Comparison of ENCODE assay signal across 8 cellular contexts in genomic region chrX:40097492-40098263, GRCh38. TPM values are rescaled to one million over a fixed set of nuclear protein-coding genes. Genes with fewer than 3 reads are reported as not detected.
DNase-seq lines count a peak whose midpoint lies in the region; ATAC-seq and TF ChIP-seq lines count a peak whose summit lies in the region.

BCOR (minus strand) TSS chrX:40097958; CDS start chrX:40077929, 20,029 bp downstream.

- TF ChIP-seq CTCF in GM12864 (IDR thresholded peaks at IDR 0.05; ENCODE audit: low read depth, low read length, missing control alignments) (no peak), ovary (IDR thresholded peaks at IDR 0.05) (peak in 1 of 3 donors; percentile 9), upper lobe of right lung (IDR thresholded peaks at IDR 0.05) (no peak)

- intact Hi-C loops in ovary (cut with DNase I) (loop anchor here in 2 of 4 donors (5.0 kb wide), 2 partner anchors 70 to 85 kb away; no protein-coding TSS in a partner anchor), upper lobe of right lung (cut with DNase I) (no loop called here)

- H3K9me3 ChIP-seq in SJCRH30 (replicated peaks) (no peaks in the 10 kb centered on the region), ovary (no peaks in the 10 kb centered on the region), upper lobe of right lung (no peaks in the 10 kb centered on the region)

- 0 to 13% (median 5%) methylated on average over 18 to 96 of the region's 100 CpGs for WGBS in ovary, 3 donors

- H3K36me3 ChIP-seq in SJCRH30 (0 out of 2 replicates have a peak, but pooled peaks cover 3% of the 10 kb centered on the region), ovary (no peaks in the 10 kb centered on the region), upper lobe of right lung (no peaks in the 10 kb centered on the region)

- H3K27ac ChIP-seq in SJCRH30 (peak within 1 kb of the TSS; percentile 85), ovary (peak within 1 kb of the TSS; percentile 78 to 86), upper lobe of right lung (peak within 1 kb of the TSS; percentile 83)

- no peak for TF ChIP-seq EP300 in ovary (IDR thresholded peaks at IDR 0.05)

- DNase-seq in GM12864 (ENCODE audit: low read depth) = no peak
- DNase-seq in HT1080 (ENCODE audit: low read depth) = peak; percentile 39
- DNase-seq in SJCRH30 = peak; percentile 66 to 70
- DNase-seq in activated naive CD4-positive, alpha-beta T cell treated with Interleukin-2 at 50 U/mL for 16 hours = peak; percentile 75
- DNase-seq in glomerular endothelial cell (ENCODE audit: extremely low read depth, low read depth, low spot score) = no peak
- DNase-seq in ovary = peak; percentile 77 to 83 (median 77)
- DNase-seq in upper lobe of right lung = peak; percentile 91
- no peak for DNase-seq in NCI-H187 treated with DMSO at 0.1 percent for 48 hours (lab: John Stamatoyannopoulos, UW)

- H3K27me3 ChIP-seq in SJCRH30 = no peaks in the 10 kb centered on the region
- no peaks in the 10 kb centered on the region for H3K27me3 ChIP-seq in ovary
- H3K27me3 ChIP-seq in upper lobe of right lung = no peaks in the 10 kb centered on the region

- peak; percentile 79 for TF ChIP-seq POLR2A in ovary (IDR thresholded peaks at IDR 0.05)

- ATAC-seq in upper lobe of right lung = peak; percentile 75

- peak within 1 kb of the TSS; percentile 60 for H3K4me3 ChIP-seq in GM12864 (ENCODE audit: low read depth, low read length)
- H3K4me3 ChIP-seq in SJCRH30 = peak within 1 kb of the TSS; percentile 82
- H3K4me3 ChIP-seq in ovary = peak within 1 kb of the TSS; percentile 52
- H3K4me3 ChIP-seq in upper lobe of right lung = peak within 1 kb of the TSS; percentile 67

- H3K4me1 ChIP-seq in SJCRH30 (no peaks in the 10 kb centered on the region), ovary (ENCODE audit: insufficient read depth) (peaks cover 2% of the 10 kb centered on the region), upper lobe of right lung (peaks cover 5% of the 10 kb centered on the region)

RNA-seq across cellular contexts. Expression of gene BCOR, which starts in this region (rescaled TPM):
- total RNA-seq in HT1080 (2014; rRNA removed; shearing (Covaris generic)) = 14.8 and 17.5 TPM in 2 replicates
- 11.1 and 13.6 TPM in 2 replicates for polyA plus RNA-seq in HT1080 (2015; cell fraction: cytosol; rRNA removed)
- 29.1 and 35.5 TPM in 2 replicates for polyA plus RNA-seq in HT1080 (2015; cell fraction: nucleus; rRNA removed)
- 62.5 and 64.8 TPM in 2 replicates for total RNA-seq in SJCRH30 (2014; rRNA removed; shearing (Covaris generic))
- 18.6 and 30.8 TPM in 2 replicates for total RNA-seq in glomerular endothelial cell
- total RNA-seq in ovary = 10 to 100 TPM; 25.0 to 57.2 (median 43.2) TPM
- 10 to 100 TPM; 17.7 to 22.0 TPM for polyA plus RNA-seq in ovary
- total RNA-seq in upper lobe of right lung = 26.1 TPM

Comparison
In these comparisons a context has a peak if more than half of its experiments do, and no peak if none do; other contexts are left out.
1. DNase-seq: peak in HT1080 (single experiment), SJCRH30 (2 of 2), activated naive CD4-positive, alpha-beta T cell treated with Interleukin-2 at 50 U/mL for 16 hours (single experiment), ovary (5 of 5) and upper lobe of right lung (single experiment); none in GM12864 (single experiment), glomerular endothelial cell (single experiment) and NCI-H187 treated with DMSO at 0.1 percent for 48 hours (single experiment).
2. Peak in every context shown above with its lines, with median percentiles within 50 percentile points of each other: H3K4me3 ChIP-seq and H3K27ac ChIP-seq.